In the genomic region with DNA sequence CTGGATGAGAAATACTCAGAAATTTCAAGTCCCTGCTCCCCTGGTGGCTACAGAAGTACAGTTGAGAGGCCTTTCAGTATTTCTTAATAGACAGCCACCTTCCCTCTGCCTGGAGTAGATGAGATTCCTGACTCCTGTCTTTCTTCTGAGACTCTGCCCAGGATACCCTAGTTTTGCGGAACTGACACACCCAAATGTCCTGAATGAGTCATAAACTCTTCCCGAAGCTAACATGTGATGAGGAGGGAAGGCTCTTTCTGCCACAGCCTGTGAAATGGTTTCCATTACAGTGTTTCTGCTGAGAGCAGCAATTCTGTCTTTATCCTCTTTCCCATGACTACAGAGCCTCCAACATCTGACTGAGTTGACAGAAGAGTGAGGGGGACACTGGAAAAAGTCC, we compare ENCODE assay signal across 14 cellular contexts. TPM values are rescaled to one million over a fixed set of nuclear protein-coding genes. Genes with fewer than 3 reads are reported as not detected.
DNase-seq lines count a peak whose midpoint lies in the region; ATAC-seq and TF ChIP-seq lines count a peak whose summit lies in the region.
"Had no signal": no experiment of that assay in that cellular context is flagged by ENCODE, and none has a peak within 500 bp of the region (broad histone marks: within the 10 kb centered on the region; RNA-seq: fewer than 3 reads in every experiment).

No MANE protein-coding gene starts in this region.

- peak; percentile 67 to 83 (median 78) for ATAC-seq in psoas muscle

- H3K27ac ChIP-seq in psoas muscle, result no peak overlapping the region
- H3K27ac ChIP-seq: KMS-11 had no signal

- H3K27me3 ChIP-seq in psoas muscle (ENCODE audit: insufficient read depth in 3 of 3, low read length in 2 of 3), result no peaks in the 10 kb centered on the region

- H3K9me3 ChIP-seq in psoas muscle, result no peaks in the 10 kb centered on the region
- H3K9me3 ChIP-seq: Caco-2 had no signal

- DNase-seq in HCEC 1CT (peak; percentile 75), SK-MEL-5 (ENCODE audit: low read depth, low spot score) (peak; percentile 66), fibroblast of mammary gland (ENCODE audit: low read depth) (peak; percentile 81), psoas muscle (peak in 1 of 2 donors; percentile 13), DMS153 (lab: John Stamatoyannopoulos, UW) (no peak), DMS153 treated with DMSO at 0.1 percent for 48 hours (lab: John Stamatoyannopoulos, UW; ENCODE audit: unreplicated experiment) (no peak), anterior cingulate cortex (lab: John Stamatoyannopoulos, UW) (no peak)
- no peak for DNase-seq in NK-92 treated with Interleukin-12 subunit alpha and Interleukin-12 subunit beta, amount 100 ng/mL, for 24 hours (lab: John Stamatoyannopoulos, UW)
- DNase-seq: activated CD4-positive, alpha-beta T cell treated with anti-CD3 and anti-CD28 coated beads, Interleukin-2, amount 50 U/mL, for 1 hour; activated naive CD4-positive, alpha-beta T cell treated with anti-CD3 and anti-CD28 coated beads, Interleukin-2, amount 10 ng/mL, durations not matched to agents 7 days and 5 days; Caco-2; NCI-H2227 treated with DMSO at 0.1 percent for 48 hours; nucleus accumbens had no signal

- TF ChIP-seq CTCF in fibroblast of mammary gland (conservative IDR thresholded peaks at IDR 0.05; ENCODE audit: control insufficient read depth, insufficient read depth, low read depth, low read length) (peak; percentile 5), psoas muscle (IDR thresholded peaks at IDR 0.05) (no peak)

- H3K4me3 ChIP-seq in fibroblast of mammary gland (ENCODE audit: control insufficient read depth, low read depth, low read length) (no peak overlapping the region), psoas muscle (no peak overlapping the region)

- WGBS in psoas muscle, 3 donors, result 24 to 37% (median 33%) methylated on average over 2 of the region's 2 CpGs

- no peaks in the 10 kb centered on the region for H3K36me3 ChIP-seq in psoas muscle (ENCODE audit: insufficient read depth in 1 of 2, low read depth in 1 of 2)

- no peaks in the 10 kb centered on the region for H3K4me1 ChIP-seq in psoas muscle
- H3K4me1 ChIP-seq: Caco-2 had no signal

- intact Hi-C loops in psoas muscle (cut with DNase I), result no loop called here

- in situ Hi-C loops in SK-MEL-5 (cut with HindIII; ENCODE audit: low pct_unique_long_range_greater_than_20kb, low sequenced_read_pairs), result no loop called here

RNA-seq across cellular contexts. Expression of a gene that starts 52.7 kb away (rescaled TPM):
- 106 and 132 TPM in 2 replicates for total RNA-seq in SK-MEL-5 (2014; rRNA removed; shearing (Covaris generic))
- polyA plus RNA-seq in SK-MEL-5 (2015; cell fraction: cytosol; rRNA removed), result 400 and 552 TPM in 2 replicates
- polyA plus RNA-seq in SK-MEL-5 (2015; cell fraction: nucleus; rRNA removed), result 171 and 226 TPM in 2 replicates
- total RNA-seq in psoas muscle, result 10 to 100 TPM in 2 of 4 donors, 1 to 10 TPM in 2; 2.7 to 94.7 (median 10.4) TPM
- 1 to 10 TPM; 1.0 to 2.8 (median 2.7) TPM for polyA plus RNA-seq in psoas muscle

Comparison
In these comparisons a context has a peak if more than half of its experiments do, and no peak if none do; other contexts are left out.
1. DNase-seq: peak in HCEC 1CT (single experiment), SK-MEL-5 (single experiment) and fibroblast of mammary gland (single experiment); none in DMS153 (single experiment), NK-92 treated with Interleukin-12 subunit alpha and Interleukin-12 subunit beta, amount 100 ng/mL, for 24 hours (single experiment), DMS153 treated with DMSO at 0.1 percent for 48 hours (single experiment) and anterior cingulate cortex (0 of 58).